ENCODE assay signal across 8 cellular contexts in genomic region chr10:103661198-103661950, GRCh38.
DNase-seq lines count a peak whose midpoint lies in the region; TF ChIP-seq lines count a peak whose summit lies in the region.

No MANE protein-coding gene starts in this region.

- H3K27ac ChIP-seq in testis = peak overlapping the region; percentile 84 to 88

- H3K36me3 ChIP-seq in testis (ENCODE audit: low read depth, missing control alignments) (no peaks in the 10 kb centered on the region), Caco-2 (ENCODE audit: control insufficient read depth, insufficient read depth, low read length) (no peaks in the 10 kb centered on the region; the same call in 1 of the 2 replicates)

- POLR2A ChIA-PET in activated CD4-positive, alpha-beta memory T cell treated with anti-CD3 and anti-CD28 coated beads for 36 hours (lab: Charles Lee) = interaction anchor here (1.3 kb wide), 1 partner anchor 469 kb away, joined by 4 read pairs; no protein-coding TSS in a partner anchor
- POLR2A ChIA-PET in Caco-2 (lab: Charles Lee) = no interaction called here

- H3K9me3 ChIP-seq in testis (no peaks in the 10 kb centered on the region), Caco-2 (no peaks in the 10 kb centered on the region)

- no peak for TF ChIP-seq POLR2A in testis (IDR thresholded peaks at IDR 0.05)

- H3K4me3 ChIP-seq in testis (peak overlapping the region; percentile 56 to 69), Caco-2 (ENCODE audit: low read depth, low read length) (no peak overlapping the region)

- peak overlapping the region; percentile 82 for H3K4me3 Mint-ChIP-seq in activated CD4-positive, alpha-beta memory T cell treated with anti-CD3 and anti-CD28 coated beads for 36 hours
- no peak overlapping the region for H3K4me3 Mint-ChIP-seq in Caco-2 (ENCODE audit: unreplicated experiment)

- H3K9me3 Mint-ChIP-seq in activated CD4-positive, alpha-beta memory T cell treated with anti-CD3 and anti-CD28 coated beads for 36 hours = peaks cover 13% of the 10 kb centered on the region
- no peaks in the 10 kb centered on the region for H3K9me3 Mint-ChIP-seq in Caco-2 (ENCODE audit: unreplicated experiment)

- no peak for TF ChIP-seq CTCF in testis (IDR thresholded peaks at IDR 0.05)
- no peak for TF ChIP-seq CTCF in Caco-2 (IDR thresholded peaks at IDR 0.05; ENCODE audit: insufficient read depth in 1 of 2, low read depth in 1 of 2, low read length in 1 of 2, severe bottlenecking in 1 of 2, unreplicated experiment in 1 of 2)

- intact Hi-C loops in activated CD4-positive, alpha-beta memory T cell treated with anti-CD3 and anti-CD28 coated beads for 36 hours (cut with micrococcal nuclease) = loop anchor here (2.0 kb wide), 2 partner anchors 17 to 31 kb away; no protein-coding TSS in a partner anchor
- intact Hi-C loops in testis (cut with DNase I; ENCODE audit: low total_unique reads) = no loop called here
- intact Hi-C loops in Caco-2 (cut with micrococcal nuclease; ENCODE audit: unreplicated experiment) = no loop called here

- CTCF ChIA-PET in activated CD4-positive, alpha-beta memory T cell treated with anti-CD3 and anti-CD28 coated beads for 36 hours (lab: Charles Lee) = interaction anchor here (1.0 to 3.5 kb wide), 4 partner anchors 18 to 97 kb away, joined by 3 to 28 read pairs (median 4); no protein-coding TSS in a partner anchor
- CTCF ChIA-PET in Caco-2 (lab: Charles Lee) = interaction anchor here (0.7 kb wide), 1 partner anchor 45 kb away, joined by 4 read pairs; no protein-coding TSS in a partner anchor

- H3K4me1 Mint-ChIP-seq in activated CD4-positive, alpha-beta memory T cell treated with anti-CD3 and anti-CD28 coated beads for 36 hours (ENCODE audit: low read depth) = peaks cover 2% of the 10 kb centered on the region
- peaks cover 6% of the 10 kb centered on the region for H3K4me1 Mint-ChIP-seq in Caco-2 (ENCODE audit: low read depth, unreplicated experiment)

- H3K36me3 Mint-ChIP-seq in activated CD4-positive, alpha-beta memory T cell treated with anti-CD3 and anti-CD28 coated beads for 36 hours = peaks cover 16% of the 10 kb centered on the region
- H3K36me3 Mint-ChIP-seq in Caco-2 (ENCODE audit: insufficient read depth, unreplicated experiment) = no peaks in the 10 kb centered on the region

- WGBS in testis, 2 donors = 7 to 11% methylated on average over 29 to 48 of the region's 48 CpGs

- H3K27me3 ChIP-seq in testis (no peaks in the 10 kb centered on the region), Caco-2 (replicated peaks; ENCODE audit: control insufficient read depth, insufficient read depth, low read length) (no peaks in the 10 kb centered on the region)

- peaks cover 43% of the 10 kb centered on the region for H3K4me1 ChIP-seq in testis
- H3K4me1 ChIP-seq in Caco-2 = peaks cover 4% of the 10 kb centered on the region; the same call in 1 of the 2 replicates

- H3K27me3 Mint-ChIP-seq in activated CD4-positive, alpha-beta memory T cell treated with anti-CD3 and anti-CD28 coated beads for 36 hours = no peaks in the 10 kb centered on the region
- no peaks in the 10 kb centered on the region for H3K27me3 Mint-ChIP-seq in Caco-2 (ENCODE audit: insufficient read depth, unreplicated experiment)

- BruUV-seq in Caco-2 (replicated peaks; lab: Mats Ljungman, UMichigan) = no TSS peak

- DNase-seq in DMS53 treated with DMSO at 0.1 percent for 48 hours (lab: John Stamatoyannopoulos, UW; ENCODE audit: unreplicated experiment) (peak; percentile 53), NCI-H1048 (lab: John Stamatoyannopoulos, UW) (peak; percentile 72), epidermal melanocyte (ENCODE audit: insufficient read length, low spot score) (peak; percentile 96), mucosa of gallbladder (ENCODE audit: low spot score) (peak; percentile 74), testis (peak; percentile 92), NOMO-1 treated with DMSO at 0.1 percent for 48 hours (lab: John Stamatoyannopoulos, UW; ENCODE audit: unreplicated experiment) (no peak), Caco-2 (no peak)
- peak; percentile 67 for DNase-seq in activated CD4-positive, alpha-beta memory T cell treated with anti-CD3 and anti-CD28 coated beads for 36 hours

- H3K27ac Mint-ChIP-seq in activated CD4-positive, alpha-beta memory T cell treated with anti-CD3 and anti-CD28 coated beads for 36 hours = peak overlapping the region; percentile 73
- H3K27ac Mint-ChIP-seq in Caco-2 (ENCODE audit: unreplicated experiment) = no peak overlapping the region

Comparison
In these comparisons a context has a peak if more than half of its experiments do, and no peak if none do; other contexts are left out.
1. DNase-seq: peak in DMS53 treated with DMSO at 0.1 percent for 48 hours (single experiment), NCI-H1048 (single experiment), activated CD4-positive, alpha-beta memory T cell treated with anti-CD3 and anti-CD28 coated beads for 36 hours (single experiment), epidermal melanocyte (single experiment), mucosa of gallbladder (single experiment) and testis (single experiment); none in NOMO-1 treated with DMSO at 0.1 percent for 48 hours (single experiment) and Caco-2 (0 of 2).